Comparison of ENCODE assay signal across 35 cellular contexts in genomic region chr5:54887663-54888062, GRCh38.
DNase-seq lines count a peak whose midpoint lies in the region; ATAC-seq, FAIRE-seq and TF ChIP-seq lines count a peak whose summit lies in the region.
"Had no signal": no experiment of that assay in that cellular context is flagged by ENCODE, and none has a peak within 500 bp of the region (broad histone marks: within the 10 kb centered on the region; RNA-seq: fewer than 3 reads in every experiment).

No MANE protein-coding gene starts in this region.

- H3K9me3 ChIP-seq in WERI-Rb-1 (ENCODE audit: severe bottlenecking) (peaks cover 5% of the 10 kb centered on the region), pancreas (no peaks in the 10 kb centered on the region)
- H3K9me3 ChIP-seq: A549, BE2C, Caco-2 had no signal

- H3K36me3 ChIP-seq in WERI-Rb-1 = no peaks in the 10 kb centered on the region
- H3K36me3 ChIP-seq in pancreas = no peaks in the 10 kb centered on the region
- H3K36me3 ChIP-seq: BE2C; BLaER1; BLaER1 treated with 17β-estradiol and CSF1 and Interleukin-3, amounts not matched to agents 10 nM and 100 nM had no signal

- no peaks in the 10 kb centered on the region for H3K4me1 ChIP-seq in pancreas
- H3K4me1 ChIP-seq: BE2C, Caco-2 had no signal

- DNase-seq in NCI-H82 (lab: John Stamatoyannopoulos, UW) (peak; percentile 58), NCI-H82 treated with DMSO at 0.1 percent for 48 hours (lab: John Stamatoyannopoulos, UW; ENCODE audit: unreplicated experiment) (no peak), NCI-H524 (lab: John Stamatoyannopoulos, UW) (peak; percentile 64 to 90), NCI-H524 treated with DMSO at 0.1 percent for 48 hours (lab: John Stamatoyannopoulos, UW) (peak; percentile 59), WERI-Rb-1 (peak; percentile 54), pancreas (no peak), NCI-H748 treated with DMSO at 0.1 percent for 48 hours (lab: John Stamatoyannopoulos, UW) (no peak)
- DNase-seq: 8988T; ACHN; AML-193; BE2C; C1 segment of cervical spinal cord; Caco-2; Calu3; CD4-positive, alpha-beta memory T cell; CD4-positive, alpha-beta T cell; CD4-positive, CD25-positive, alpha-beta regulatory T cell; CD8-positive, alpha-beta memory T cell; CD8-positive, alpha-beta T cell; COR-L47; DMS 273 treated with DMSO at 0.1 percent for 48 hours; DMS153; DMS53; DMS79; DMS79 treated with DMSO at 0.1 percent for 48 hours; DND-41; EL had no signal

- 92 to 96% methylated on average over 1 of the region's 1 CpG for WGBS in pancreas, 2 donors

- no peaks in the 10 kb centered on the region for H3K27me3 ChIP-seq in WERI-Rb-1 (ENCODE audit: insufficient read depth, low read depth, severe bottlenecking)
- H3K27me3 ChIP-seq in pancreas = no peaks in the 10 kb centered on the region

- no peak overlapping the region for H3K4me3 ChIP-seq in WERI-Rb-1 (ENCODE audit: low read depth, low read length)
- H3K4me3 ChIP-seq in pancreas = no peak overlapping the region
- H3K4me3 ChIP-seq: A549; BLaER1; BLaER1 treated with 17β-estradiol and CSF1 and Interleukin-3, amounts not matched to agents 10 nM and 100 nM had no signal

- intact Hi-C loops in pancreas (cut with DNase I) = no loop called here

- TF ChIP-seq CTCF in WERI-Rb-1 (IDR thresholded peaks at IDR 0.05; ENCODE audit: low read depth, low read length) (no peak), pancreas (IDR thresholded peaks at IDR 0.05) (no peak)

- no peak for FAIRE-seq in pancreas (lab: Jason Lieb, UNC)
- FAIRE-seq: A204.1, A549, D721Med had no signal

- no peak overlapping the region for H3K27ac ChIP-seq in WERI-Rb-1
- H3K27ac ChIP-seq in pancreas = no peak overlapping the region
- H3K27ac ChIP-seq: 22Rv1; A549; BLaER1; BLaER1 treated with 17β-estradiol and CSF1 and Interleukin-3, amounts not matched to agents 10 nM and 100 nM; C4-2B had no signal

- ATAC-seq in pancreas (no peak), GM21381 (IDR thresholded peaks at IDR 0.05; ENCODE audit: unreplicated experiment) (no peak)
- ATAC-seq: A549; CD8-positive, alpha-beta T cell had no signal

Comparison
In these comparisons a context has a peak if more than half of its experiments do, and no peak if none do; other contexts are left out.
1. DNase-seq: peak in NCI-H82 (single experiment), NCI-H524 (2 of 2), NCI-H524 treated with DMSO at 0.1 percent for 48 hours (single experiment) and WERI-Rb-1 (single experiment); none in NCI-H82 treated with DMSO at 0.1 percent for 48 hours (single experiment), pancreas (0 of 6) and NCI-H748 treated with DMSO at 0.1 percent for 48 hours (single experiment).